ENCODE assay signal across 8 cellular contexts in the genomic region with DNA sequence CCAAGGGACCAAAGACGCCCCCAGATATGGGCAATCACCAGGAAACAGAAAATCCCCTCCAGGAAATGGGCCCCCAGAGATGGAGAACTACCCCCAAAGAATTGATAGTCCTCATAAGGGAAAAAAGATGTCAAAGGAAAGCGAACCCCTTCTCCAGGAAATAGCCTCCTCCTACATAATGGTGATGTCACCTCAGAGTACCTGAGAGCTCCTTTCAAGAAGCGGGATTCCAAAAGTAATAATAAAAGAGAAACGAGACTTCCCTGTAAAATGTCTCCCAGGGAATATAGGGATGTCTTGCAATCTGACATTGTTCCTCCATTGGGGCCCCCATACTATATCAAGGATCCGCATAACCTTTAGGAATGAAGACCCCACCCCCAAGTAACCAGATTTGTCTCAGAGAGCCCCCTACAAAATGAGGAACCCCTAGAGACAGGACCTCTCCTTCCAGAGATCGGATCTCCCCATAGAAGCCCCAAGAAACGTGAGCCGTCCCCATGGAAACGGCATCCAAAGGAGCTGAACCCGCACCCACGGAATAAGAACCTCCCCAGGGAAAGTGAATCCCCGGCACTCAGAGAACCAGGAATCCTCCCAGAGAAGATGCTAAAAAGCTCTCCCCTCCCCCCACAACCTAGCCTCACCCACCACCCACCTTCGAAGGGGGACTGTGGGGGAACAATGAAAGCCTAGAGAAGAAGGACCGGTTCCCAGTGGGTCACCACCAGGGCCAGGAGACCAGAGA. TPM values are rescaled to one million over a fixed set of nuclear protein-coding genes. Genes with fewer than 3 reads are reported as not detected.
DNase-seq lines count a peak whose midpoint lies in the region; ATAC-seq, FAIRE-seq and TF ChIP-seq lines count a peak whose summit lies in the region.

No MANE protein-coding gene starts in this region.

- TF ChIP-seq EP300 in neural cell (conservative IDR thresholded peaks at IDR 0.05; ENCODE audit: poor library complexity, severe bottlenecking): no peak

- H3K36me3 ChIP-seq in CD8-positive, alpha-beta memory T cell (ENCODE audit: insufficient read depth, low read length): peaks cover 5% of the 10 kb centered on the region
- H3K36me3 ChIP-seq in neural cell (ENCODE audit: insufficient read depth, low read length): no peaks in the 10 kb centered on the region

- H3K9ac ChIP-seq in neural cell (ENCODE audit: low read length): peak overlapping the region; percentile 91

- H4K20me1 ChIP-seq in neural cell (ENCODE audit: insufficient read depth): no peaks in the 10 kb centered on the region

- H3K27ac Mint-ChIP-seq in CD8-positive, alpha-beta memory T cell: peak overlapping the region; percentile 91 to 100 (median 98)
- H3K27ac Mint-ChIP-seq in dendritic cell treated with granulocyte-macrophage colony-stimulating factor and Interleukin-4, amounts not matched to agents 40 ng/mL and 50 ng/mL, for 4 days: peak overlapping the region; percentile 88

- peak overlapping the region; percentile 96 for H3K4me3 ChIP-seq in CD8-positive, alpha-beta memory T cell (ENCODE audit: low read length)
- peak overlapping the region; percentile 92 for H3K4me3 ChIP-seq in neural cell (ENCODE audit: low read length)

- H3K9me3 ChIP-seq in CD8-positive, alpha-beta memory T cell (ENCODE audit: low read length): no peaks in the 10 kb centered on the region
- H3K9me3 ChIP-seq in neural cell (ENCODE audit: low read length): no peaks in the 10 kb centered on the region

- no peaks in the 10 kb centered on the region for H3K9me2 ChIP-seq in neural cell (ENCODE audit: insufficient read depth, low read length)

- no peak for FAIRE-seq in GM12892 (lab: Jason Lieb, UNC)

- TF ChIP-seq RAD21 in neural cell (conservative IDR thresholded peaks at IDR 0.05): no peak

- peak overlapping the region; percentile 91 for H3K4me2 ChIP-seq in neural cell (ENCODE audit: low read length)

- peaks cover 0 to 26% (median 5%) of the 10 kb centered on the region in 3 donors for H3K36me3 Mint-ChIP-seq in CD8-positive, alpha-beta memory T cell
- H3K36me3 Mint-ChIP-seq in dendritic cell treated with granulocyte-macrophage colony-stimulating factor and Interleukin-4, amounts not matched to agents 40 ng/mL and 50 ng/mL, for 4 days (ENCODE audit: low read depth): peaks cover 12% of the 10 kb centered on the region

- H3K27me3 Mint-ChIP-seq in CD8-positive, alpha-beta memory T cell: peaks cover 0 to 7% of the 10 kb centered on the region in 2 donors
- peaks cover 4% of the 10 kb centered on the region for H3K27me3 Mint-ChIP-seq in dendritic cell treated with granulocyte-macrophage colony-stimulating factor and Interleukin-4, amounts not matched to agents 40 ng/mL and 50 ng/mL, for 4 days

- H3K4me1 Mint-ChIP-seq in CD8-positive, alpha-beta memory T cell: peaks cover 41 to 55% (median 48%) of the 10 kb centered on the region in 3 donors
- H3K4me1 Mint-ChIP-seq in dendritic cell treated with granulocyte-macrophage colony-stimulating factor and Interleukin-4, amounts not matched to agents 40 ng/mL and 50 ng/mL, for 4 days (ENCODE audit: low read depth): peaks cover 61% of the 10 kb centered on the region

- H3F3A ChIP-seq in neural cell (ENCODE audit: insufficient read depth, low read length, poor library complexity, severe bottlenecking): no peaks in the 10 kb centered on the region

- no peak for TF ChIP-seq CTCF in neural cell (IDR thresholded peaks at IDR 0.05; ENCODE audit: poor library complexity, severe bottlenecking)

- H3K79me2 ChIP-seq in neural cell (replicated peaks; ENCODE audit: insufficient read depth, low read length): peaks cover 19% of the 10 kb centered on the region

- POLR2A ChIA-PET in CD8-positive, alpha-beta memory T cell (lab: Charles Lee): interaction anchor here (0.5 to 2.9 kb wide), 9 partner anchors 12 to 234 kb away, joined by 3 to 23 read pairs (median 6); a partner anchor contains a TSS

- H3K4me3 Mint-ChIP-seq in CD8-positive, alpha-beta memory T cell: peak overlapping the region; percentile 86 to 99 (median 97)
- H3K4me3 Mint-ChIP-seq in dendritic cell treated with granulocyte-macrophage colony-stimulating factor and Interleukin-4, amounts not matched to agents 40 ng/mL and 50 ng/mL, for 4 days: peak overlapping the region; percentile 78

- H2AFZ ChIP-seq in neural cell (ENCODE audit: low read depth, low read length): peak overlapping the region; percentile 19

- H3K4me1 ChIP-seq in CD8-positive, alpha-beta memory T cell (ENCODE audit: insufficient read depth, low read length): peaks cover 43% of the 10 kb centered on the region

- H3K27ac ChIP-seq in CD8-positive, alpha-beta memory T cell (ENCODE audit: low read depth, low read length): peak overlapping the region; percentile 65
- peak overlapping the region; percentile 88 for H3K27ac ChIP-seq in neural cell (ENCODE audit: low read length)

- CTCF ChIA-PET in CD8-positive, alpha-beta memory T cell (lab: Charles Lee): interaction anchor here (1.0 to 8.4 kb wide), 11 partner anchors 14 to 267 kb away, joined by 3 to 63 read pairs (median 4); a partner anchor contains a TSS

- TF ChIP-seq POLR2A in GM12892 (IDR thresholded peaks at IDR 0.05; ENCODE audit: low read depth, low read length): no peak

- DNase-seq in CD8-positive, alpha-beta memory T cell: no peak
- peak; percentile 44 for DNase-seq in M059J (ENCODE audit: low read depth)
- no peak for DNase-seq in SW 1271 (lab: John Stamatoyannopoulos, UW)
- DNase-seq in HT-29 (ENCODE audit: low spot score): no peak
- no peak for DNase-seq in GM12892 (ENCODE audit: insufficient read length)

- no peak for ATAC-seq in HG03460 (IDR thresholded peaks at IDR 0.05; ENCODE audit: unreplicated experiment)

- intact Hi-C loops in dendritic cell treated with granulocyte-macrophage colony-stimulating factor and Interleukin-4, amounts not matched to agents 40 ng/mL and 50 ng/mL, for 4 days (cut with micrococcal nuclease): loop anchor here (2.0 to 5.0 kb wide), 2 partner anchors 65 to 129 kb away; a partner anchor contains a TSS

- H3K9me3 Mint-ChIP-seq in CD8-positive, alpha-beta memory T cell: no peaks in the 10 kb centered on the region
- H3K9me3 Mint-ChIP-seq in dendritic cell treated with granulocyte-macrophage colony-stimulating factor and Interleukin-4, amounts not matched to agents 40 ng/mL and 50 ng/mL, for 4 days: no peaks in the 10 kb centered on the region

- H3K27me3 ChIP-seq in CD8-positive, alpha-beta memory T cell (ENCODE audit: insufficient read depth, low read length, poor library complexity, severe bottlenecking): no peaks in the 10 kb centered on the region
- no peaks in the 10 kb centered on the region for H3K27me3 ChIP-seq in neural cell (ENCODE audit: insufficient read depth, low read depth, low read length)

TF ChIP-seq in neural cell, 6 proteins besides CTCF, POLR2A, EP300 and RAD21 (continues in another document):
- no peak for TF ChIP-seq POLR2AphosphoS5 (IDR thresholded peaks at IDR 0.05)
- no peak for TF ChIP-seq MXI1 (conservative IDR thresholded peaks at IDR 0.05; ENCODE audit: poor library complexity, severe bottlenecking)
- no peak for TF ChIP-seq SMC3 (conservative IDR thresholded peaks at IDR 0.05; ENCODE audit: poor library complexity)
- TF ChIP-seq EZH2 (IDR thresholded peaks at IDR 0.05; ENCODE audit: borderline replicate concordance, insufficient read depth, low read length, poor library complexity, severe bottlenecking): no peak
- TF ChIP-seq TAF1 (IDR thresholded peaks at IDR 0.05; ENCODE audit: low read depth): no peak

RNA-seq across cellular contexts. Expression of a gene that starts 0.9 kb away (rescaled TPM):
- total RNA-seq in CD8-positive, alpha-beta memory T cell: 10 to 100 TPM; 22.2 to 23.1 TPM
- 176 TPM for polyA plus RNA-seq in CD8-positive, alpha-beta memory T cell
- total RNA-seq in M059J (2014; rRNA removed; shearing (Covaris generic)): 11.1 and 21.0 TPM in 2 replicates
- 333 and 339 TPM in 2 replicates for polyA plus RNA-seq in neural cell
- 98.5 and 118 TPM in 2 replicates for polyA minus RNA-seq in neural cell
- total RNA-seq in HT-29 (2014; rRNA removed; shearing (Covaris generic)): 21.1 and 23.0 TPM in 2 replicates
- polyA plus RNA-seq in GM12892 (2012; ENCODE audit: missing spikeins): 9.0 TPM

RNA-seq across cellular contexts. Expression of a gene that starts 2.1 kb away (rescaled TPM):
- total RNA-seq in CD8-positive, alpha-beta memory T cell: 10 to 100 TPM; 61.6 to 64.5 TPM
- polyA plus RNA-seq in CD8-positive, alpha-beta memory T cell: 45.7 TPM
- total RNA-seq in M059J (2014; rRNA removed; shearing (Covaris generic)): 10.2 and 10.5 TPM in 2 replicates
- 5.3 and 6.5 TPM in 2 replicates for polyA plus RNA-seq in neural cell
- 6.5 and 7.5 TPM in 2 replicates for polyA minus RNA-seq in neural cell
- 38.3 and 68.1 TPM in 2 replicates for total RNA-seq in HT-29 (2014; rRNA removed; shearing (Covaris generic))
- polyA plus RNA-seq in GM12892 (2012; ENCODE audit: missing spikeins): 19.1 TPM

RNA-seq across cellular contexts. Expression of a gene that starts 19.2 kb away (rescaled TPM):
- not detected for total RNA-seq in CD8-positive, alpha-beta memory T cell
- polyA plus RNA-seq in CD8-positive, alpha-beta memory T cell: not detected
- total RNA-seq in M059J (2014; rRNA removed; shearing (Covaris generic)): 2.2 and 9.0 TPM in 2 replicates
- 0.38 and 3.7 TPM in 2 replicates for polyA plus RNA-seq in neural cell
- polyA minus RNA-seq in neural cell: not detected in 2 replicates
- total RNA-seq in HT-29 (2014; rRNA removed; shearing (Covaris generic)): 154 and 159 TPM in 2 replicates
- not detected for polyA plus RNA-seq in GM12892 (2012; ENCODE audit: missing spikeins)

RNA-seq across cellular contexts. Expression of a gene that starts 24.2 kb away (rescaled TPM):
- total RNA-seq in CD8-positive, alpha-beta memory T cell: 10 to 100 TPM; 44.4 to 45.1 TPM
- 28.9 TPM for polyA plus RNA-seq in CD8-positive, alpha-beta memory T cell
- total RNA-seq in M059J (2014; rRNA removed; shearing (Covaris generic)): 24.3 and 40.1 TPM in 2 replicates
- polyA plus RNA-seq in neural cell: 50.2 and 59.3 TPM in 2 replicates
- polyA minus RNA-seq in neural cell: 38.4 and 54.3 TPM in 2 replicates
- total RNA-seq in HT-29 (2014; rRNA removed; shearing (Covaris generic)): 36.0 and 36.8 TPM in 2 replicates
- polyA plus RNA-seq in GM12892 (2012; ENCODE audit: missing spikeins): 10.7 TPM

RNA-seq across cellular contexts. Expression of a gene that starts 50.6 kb away (rescaled TPM):
- 1 to 10 TPM; 1.5 to 1.8 TPM for total RNA-seq in CD8-positive, alpha-beta memory T cell
- 90.3 TPM for polyA plus RNA-seq in CD8-positive, alpha-beta memory T cell
- 10.3 and 11.9 TPM in 2 replicates for total RNA-seq in M059J (2014; rRNA removed; shearing (Covaris generic))
- not detected in 2 replicates for polyA plus RNA-seq in neural cell
- polyA minus RNA-seq in neural cell: not detected in 2 replicates
- not detected in 2 replicates for total RNA-seq in HT-29 (2014; rRNA removed; shearing (Covaris generic))
- 0.15 TPM for polyA plus RNA-seq in GM12892 (2012; ENCODE audit: missing spikeins)

Comparison
In these comparisons a context has a peak if more than half of its experiments do, and no peak if none do; other contexts are left out.
1. RNA of a gene that starts 19.2 kb away (total RNA-seq): 154 to 159 TPM in HT-29; 2.2 to 9.0 TPM in M059J and not detected in CD8-positive, alpha-beta memory T cell; every median in the first group is over 10 times any median in the second.